27 cellular contexts compared by ENCODE assay signal in the genomic region with DNA sequence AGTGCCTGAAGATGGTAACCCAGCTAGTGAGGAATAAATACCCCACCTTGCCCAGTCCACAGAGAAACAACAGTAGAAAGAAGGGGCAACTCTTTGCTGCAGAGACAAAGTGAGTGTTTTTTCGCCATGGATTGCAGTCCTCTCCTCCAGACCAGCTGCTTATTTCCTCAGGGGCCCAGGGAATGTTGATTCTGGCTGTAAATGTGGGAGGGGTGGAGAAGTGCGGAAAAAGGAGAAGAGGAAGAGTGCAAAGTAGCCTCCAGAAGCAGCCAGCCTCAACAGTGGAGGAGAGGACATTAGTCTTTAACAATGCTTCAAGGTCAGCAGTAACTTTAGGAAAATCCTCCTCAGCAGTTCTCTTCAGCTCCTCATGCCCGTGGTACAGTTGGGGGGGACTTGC.
"Had no signal": no experiment of that assay in that cellular context is flagged by ENCODE, and none has a peak within 500 bp of the region (broad histone marks: within the 10 kb centered on the region; RNA-seq: fewer than 3 reads in every experiment).

No MANE protein-coding gene starts in this region.

- H3K4me1 ChIP-seq: ascending aorta, pancreas, psoas muscle had no signal

- H3K4me3 Mint-ChIP-seq: activated CD8-positive, alpha-beta T cell treated with anti-CD3 and anti-CD28 coated beads for 36 hours; activated naive CD8-positive, alpha-beta T cell; brain; immature natural killer cell; T-helper 2 cell treated with Interferon-gamma antibody and Interleukin-4, amounts not matched to agents 5 μg/mL and 100 μg/mL, for 36 hours had no signal

- H3K27ac Mint-ChIP-seq: activated CD8-positive, alpha-beta T cell treated with anti-CD3 and anti-CD28 coated beads for 36 hours; activated naive CD8-positive, alpha-beta T cell; immature natural killer cell; T-helper 2 cell treated with Interferon-gamma antibody and Interleukin-4, amounts not matched to agents 5 μg/mL and 100 μg/mL, for 36 hours had no signal

- ATAC-seq: activated CD4-positive, CD25-positive, alpha-beta regulatory T cell treated with anti-CD3 and anti-CD28 coated beads, Interleukin-2, amount 50 U/mL, for 24 hours; activated CD8-positive, alpha-beta T cell treated with anti-CD3 and anti-CD28 coated beads for 36 hours; esophagus mucosa; pancreas; psoas muscle; stimulated activated naive CD8-positive, alpha-beta T cell treated with anti-CD3 and anti-CD28 coated beads, Interleukin-15, Interleukin-2, amounts not matched to agents 100 U/mL and 50 U/mL, for 24 hours had no signal

- H3K27me3 Mint-ChIP-seq: activated CD8-positive, alpha-beta T cell treated with anti-CD3 and anti-CD28 coated beads for 36 hours; activated naive CD8-positive, alpha-beta T cell; brain had no signal

- H3K4me3 ChIP-seq: ascending aorta, lung, pancreas, psoas muscle, testis, transverse colon had no signal

- FAIRE-seq: kidney, pancreas had no signal

- H3K9me3 Mint-ChIP-seq: activated CD8-positive, alpha-beta T cell treated with anti-CD3 and anti-CD28 coated beads for 36 hours; brain; immature natural killer cell; T-helper 2 cell treated with Interferon-gamma antibody and Interleukin-4, amounts not matched to agents 5 μg/mL and 100 μg/mL, for 36 hours had no signal

- DNase-seq: activated CD4-positive, alpha-beta T cell treated with anti-CD3 and anti-CD28 coated beads for 48 hours; activated CD8-positive, alpha-beta T cell treated with anti-CD3 and anti-CD28 coated beads for 36 hours; activated effector memory CD4-positive, alpha-beta T cell treated with Interleukin-2 at 50 U/mL for 16 hours; activated naive CD4-positive, alpha-beta T cell treated with Interleukin-2 at 50 U/mL for 16 hours; activated T-cell treated with anti-CD3 and anti-CD28 coated beads, Interleukin-2, amount 50 U/mL, for 48 hours; caudate nucleus; cortex of kidney; foreskin fibroblast; head of caudate nucleus; hypothalamus; immature natural killer cell; kidney; nucleus accumbens; pancreas; psoas muscle; stimulated activated CD4-positive, alpha-beta T cell treated with anti-CD3 and anti-CD28 coated beads, Interleukin-2, amount 100 ng/mL, for 48 hours; stimulated activated naive CD8-positive, alpha-beta T cell treated with anti-CD3 and anti-CD28 coated beads, Interleukin-15, Interleukin-2, amounts not matched to agents 100 U/mL and 50 U/mL, for 24 hours; T-helper 1 cell; testis; transverse colon had no signal

- H3K27me3 ChIP-seq: ascending aorta, pancreas, testis, transverse colon had no signal

- H3K4me1 Mint-ChIP-seq: immature natural killer cell had no signal

- H3K9me3 ChIP-seq: ascending aorta, pancreas, psoas muscle, testis, transverse colon had no signal

- H3K27ac ChIP-seq: ascending aorta, pancreas, psoas muscle, transverse colon had no signal
